Comparison of ENCODE assay signal across 17 cellular contexts in the genomic region with DNA sequence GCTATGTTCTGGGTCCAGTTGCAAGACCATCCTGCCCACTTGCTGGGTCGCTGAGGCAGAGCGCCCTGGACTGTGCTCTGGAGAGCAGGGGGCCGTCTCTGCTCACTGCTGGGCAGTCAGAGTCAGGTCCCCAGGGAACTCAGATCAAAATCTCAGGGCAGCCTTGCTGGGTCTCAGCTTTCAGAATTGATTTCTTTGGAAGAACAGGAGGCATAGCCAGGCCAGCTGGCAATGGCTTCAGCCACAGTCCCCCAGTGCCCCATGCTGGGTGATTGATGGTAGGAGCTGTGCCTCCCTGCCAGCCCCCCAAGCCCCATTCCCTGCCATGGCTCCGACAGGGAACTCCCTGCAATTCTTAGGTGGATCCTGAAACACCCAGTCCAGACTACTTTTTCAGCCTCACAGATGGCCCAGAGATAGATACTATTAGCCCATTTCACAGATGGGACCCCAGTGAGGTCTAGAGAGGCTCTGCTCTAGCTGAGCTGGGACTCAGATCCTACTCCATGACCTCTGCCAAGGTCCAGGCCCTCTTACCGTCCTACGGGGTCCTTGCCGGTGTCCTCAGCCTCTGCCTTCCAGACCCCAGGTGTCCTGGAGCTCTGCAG. TPM values are rescaled to one million over a fixed set of nuclear protein-coding genes. Genes with fewer than 3 reads are reported as not detected.
A peak's percentile ranks its signal among the peaks of the same experiment; 100 is the strongest.
DNase-seq lines count a peak whose midpoint lies in the region; ATAC-seq and TF ChIP-seq lines count a peak whose summit lies in the region.
"Had no signal": no experiment of that assay in that cellular context is flagged by ENCODE, and none has a peak within 500 bp of the region (broad histone marks: within the 10 kb centered on the region; RNA-seq: fewer than 3 reads in every experiment).

No MANE protein-coding gene starts in this region.

- TF ChIP-seq CTCF in endodermal cell (conservative IDR thresholded peaks at IDR 0.05), result no peak
- TF ChIP-seq CTCF in nephron progenitor cell (IDR thresholded peaks at IDR 0.05), result no peak
- TF ChIP-seq CTCF in tibial nerve (IDR thresholded peaks at IDR 0.05), result no peak

- no peaks in the 10 kb centered on the region for H3K36me3 ChIP-seq in endodermal cell (ENCODE audit: control insufficient read depth, insufficient read depth, low read length)
- no peaks in the 10 kb centered on the region for H3K36me3 ChIP-seq in tibial nerve
- H3K36me3 ChIP-seq: brain microvascular endothelial cell, HAP-1 had no signal

- no peaks in the 10 kb centered on the region for H3K36me3 Mint-ChIP-seq in T-helper 17 cell (ENCODE audit: low read depth)
- H3K36me3 Mint-ChIP-seq in endodermal cell (ENCODE audit: low read depth), result peaks cover 8% of the 10 kb centered on the region
- peaks cover 8% of the 10 kb centered on the region for H3K36me3 Mint-ChIP-seq in nephron progenitor cell (ENCODE audit: low read depth)
- peaks cover 0 to 1% (median 0%) of the 10 kb centered on the region in 3 donors for H3K36me3 Mint-ChIP-seq in immature natural killer cell

- H3K9ac ChIP-seq in endodermal cell (ENCODE audit: extremely low read depth, low read length, poor library complexity, severe bottlenecking), result no peak overlapping the region

- H3K4me3 ChIP-seq in endodermal cell (ENCODE audit: low read length) (no peak overlapping the region), tibial nerve (peak overlapping the region in 1 of 4 donors; percentile 44)
- H3K4me3 ChIP-seq: HAP-1 had no signal

- peaks cover 23% of the 10 kb centered on the region for H3K9me3 Mint-ChIP-seq in endodermal cell
- H3K9me3 Mint-ChIP-seq in nephron progenitor cell, result peaks cover 22% of the 10 kb centered on the region
- H3K9me3 Mint-ChIP-seq in immature natural killer cell, result peaks cover 3 to 9% (median 5%) of the 10 kb centered on the region in 6 donors

- peaks cover 15% of the 10 kb centered on the region for H3K4me1 ChIP-seq in endodermal cell (ENCODE audit: control insufficient read depth, insufficient read depth, low read length)
- H3K4me1 ChIP-seq in tibial nerve, result peaks cover 3 to 83% (median 55%) of the 10 kb centered on the region in 4 donors

- H3K4me3 Mint-ChIP-seq in T-helper 17 cell, result no peak overlapping the region
- H3K4me3 Mint-ChIP-seq in endodermal cell, result no peak overlapping the region
- peak overlapping the region; percentile 32 for H3K4me3 Mint-ChIP-seq in nephron progenitor cell
- H3K4me3 Mint-ChIP-seq in immature natural killer cell, result no peak overlapping the region
- H3K4me3 Mint-ChIP-seq: CD8-positive, alpha-beta memory T cell; stimulated activated naive B cell treated with anti-CD40 and anti-IgM and Interleukin-4, amounts not matched to agents 10 μg/mL and 1 μg/mL and 100 μg/mL, for 72 hours; T-helper 1 cell treated with Interleukin-12 subunit alpha and Interleukin-12 subunit beta and Interleukin-4 antibody, amounts not matched to agents 30 μg/mL and 1 μg/mL, for 36 hours had no signal

- H3K27ac ChIP-seq in endodermal cell (ENCODE audit: low read depth, low read length) (no peak overlapping the region), tibial nerve (peak overlapping the region; percentile 66 to 94 (median 84))
- H3K27ac ChIP-seq: brain microvascular endothelial cell had no signal

- TF ChIP-seq POLR2A in tibial nerve (IDR thresholded peaks at IDR 0.05), result no peak

- no peak for ATAC-seq in T-helper 17 cell
- no peak for ATAC-seq in HG03469 (IDR thresholded peaks at IDR 0.05; ENCODE audit: unreplicated experiment)
- ATAC-seq: esophagus mucosa; stimulated activated naive B cell treated with anti-CD40 and anti-IgM and Interleukin-4, amounts not matched to agents 10 μg/mL and 1 μg/mL and 100 μg/mL, for 72 hours had no signal

- H3K27me3 Mint-ChIP-seq in T-helper 17 cell, result no peaks in the 10 kb centered on the region
- no peaks in the 10 kb centered on the region for H3K27me3 Mint-ChIP-seq in endodermal cell (ENCODE audit: insufficient read depth)
- H3K27me3 Mint-ChIP-seq in nephron progenitor cell (ENCODE audit: low read depth, poor library complexity), result no peaks in the 10 kb centered on the region
- H3K27me3 Mint-ChIP-seq in immature natural killer cell (ENCODE audit: low read depth in 3 of 3), result no peaks in the 10 kb centered on the region
- H3K27me3 Mint-ChIP-seq: CD8-positive, alpha-beta memory T cell had no signal

- TF ChIP-seq EP300 in tibial nerve (IDR thresholded peaks at IDR 0.05), result no peak

- no peak for DNase-seq in T-helper 17 cell
- peak; percentile 49 for DNase-seq in endodermal cell
- peak; percentile 35 for DNase-seq in nephron progenitor cell
- no peak for DNase-seq in tibial nerve (ENCODE audit: low spot score in 2 of 2)
- DNase-seq in COLO668 (lab: John Stamatoyannopoulos, UW; ENCODE audit: unreplicated experiment), result no peak
- DNase-seq in immature natural killer cell, result no peak
- DNase-seq: activated CD4-positive, alpha-beta T cell treated with anti-CD3 and anti-CD28 coated beads, Interleukin-2, amount 50 U/mL, for 1 hour; brain microvascular endothelial cell; MV-4-11; stimulated activated CD4-positive, alpha-beta T cell treated with anti-CD3 and anti-CD28 coated beads, Interleukin-4, amount 100 ng/mL, for 1 hour; stimulated activated naive B cell treated with anti-CD40 and anti-IgM and Interleukin-4, amounts not matched to agents 10 μg/mL and 1 μg/mL and 100 μg/mL, for 72 hours had no signal

- peaks cover 4% of the 10 kb centered on the region for H3K4me1 Mint-ChIP-seq in T-helper 17 cell
- peaks cover 19% of the 10 kb centered on the region for H3K4me1 Mint-ChIP-seq in endodermal cell
- peaks cover 89% of the 10 kb centered on the region for H3K4me1 Mint-ChIP-seq in nephron progenitor cell
- no peaks in the 10 kb centered on the region for H3K4me1 Mint-ChIP-seq in immature natural killer cell

- no peaks in the 10 kb centered on the region for H3K27me3 ChIP-seq in endodermal cell (ENCODE audit: control insufficient read depth, insufficient read depth, low read length, poor library complexity, severe bottlenecking)
- H3K27me3 ChIP-seq in tibial nerve, result no peaks in the 10 kb centered on the region
- H3K27me3 ChIP-seq: brain microvascular endothelial cell had no signal

- WGBS in endodermal cell (ENCODE audit: insufficient coverage in 1 of 2, insufficient read length in 1 of 2), 2 experiments, result 77 to 82% methylated on average over 2 to 7 of the region's 7 CpGs
- WGBS in tibial nerve, 2 donors, result 52 to 75% methylated on average over 7 of the region's 7 CpGs

- H3K27ac Mint-ChIP-seq in T-helper 17 cell (peak overlapping the region; percentile 19), endodermal cell (no peak overlapping the region), nephron progenitor cell (no peak overlapping the region), immature natural killer cell (no peak overlapping the region)
- H3K27ac Mint-ChIP-seq: stimulated activated naive B cell treated with anti-CD40 and anti-IgM and Interleukin-4, amounts not matched to agents 10 μg/mL and 1 μg/mL and 100 μg/mL, for 72 hours; T-helper 1 cell treated with Interleukin-12 subunit alpha and Interleukin-12 subunit beta and Interleukin-4 antibody, amounts not matched to agents 30 μg/mL and 1 μg/mL, for 36 hours had no signal

- H3K9me3 ChIP-seq in T-helper 17 cell (ENCODE audit: control insufficient read depth, low read length, poor library complexity, severe bottlenecking), result no peaks in the 10 kb centered on the region
- peaks cover 14% of the 10 kb centered on the region for H3K9me3 ChIP-seq in endodermal cell (ENCODE audit: control insufficient read depth, low read length)
- H3K9me3 ChIP-seq in tibial nerve, result peaks cover 0 to 9% (median 0%) of the 10 kb centered on the region in 4 donors

RNA-seq across cellular contexts. Expression of gene MMRN2, which starts 0.5 kb away (rescaled TPM):
- 1 to 10 TPM in 1 of 2 donors, under 1 TPM in 1; 0.42 to 1.6 TPM for total RNA-seq in T-helper 17 cell
- 1 to 10 TPM in 1 of 2 donors, under 1 TPM in 1; 1.00 to 1.3 TPM for total RNA-seq in endodermal cell
- polyA plus RNA-seq in endodermal cell (2013, experiment 1 of 2), result 0.75 TPM
- 0.58 TPM for polyA plus RNA-seq in endodermal cell (2013, experiment 2 of 2)
- 10 to 100 TPM; 27.6 to 81.2 (median 61.9) TPM for total RNA-seq in tibial nerve
- not detected for polyA plus RNA-seq in immature natural killer cell
- total RNA-seq: CD8-positive, alpha-beta memory T cell had no signal
- polyA plus RNA-seq: CD8-positive, alpha-beta memory T cell had no signal

RNA-seq across cellular contexts. Expression of gene SNCG, which starts 1.5 kb away (rescaled TPM):
- total RNA-seq in T-helper 17 cell (not detected), endodermal cell (1 to 10 TPM in 1 of 2 donors, under 1 TPM in 1; 0.60 to 2.7 TPM), tibial nerve (100 to 1,000 TPM in 2 of 4 donors, 10 to 100 TPM in 2; 86.1 to 213 (median 119) TPM)
- polyA plus RNA-seq in endodermal cell (2013, experiment 1 of 2), result 14.7 TPM
- polyA plus RNA-seq in endodermal cell (2013, experiment 2 of 2), result 11.6 TPM
- not detected for polyA plus RNA-seq in immature natural killer cell
- total RNA-seq: CD8-positive, alpha-beta memory T cell; mononuclear cell had no signal
- polyA plus RNA-seq: CD8-positive, alpha-beta memory T cell had no signal

RNA-seq across cellular contexts. Expression of gene ADIRF, which starts 11.3 kb away (rescaled TPM):
- total RNA-seq in T-helper 17 cell, result under 1 TPM in 1 of 2 donors, not detected in 1; 0.42 TPM
- under 1 TPM in 1 of 2 donors, not detected in 1; 0.53 TPM for total RNA-seq in endodermal cell
- 0.50 TPM for polyA plus RNA-seq in endodermal cell (2013, experiment 1 of 2)
- 0.66 TPM for polyA plus RNA-seq in endodermal cell (2013, experiment 2 of 2)
- 1,000 to 10,000 TPM in 2 of 4 donors, 100 to 1,000 TPM in 2; 703 to 1,895 (median 1,121) TPM for total RNA-seq in tibial nerve
- polyA plus RNA-seq in immature natural killer cell, result not detected
- total RNA-seq: CD8-positive, alpha-beta memory T cell; mononuclear cell had no signal
- polyA plus RNA-seq: CD8-positive, alpha-beta memory T cell had no signal

Comparison
In these comparisons a context has a peak if more than half of its experiments do, and no peak if none do; other contexts are left out.
1. DNase-seq: peak in endodermal cell (single experiment) and nephron progenitor cell (single experiment); none in T-helper 17 cell (0 of 3), tibial nerve (0 of 2), COLO668 (single experiment) and immature natural killer cell (0 of 3).
2. RNA of gene MMRN2, which starts 0.5 kb away (total RNA-seq): 27.6 to 81.2 TPM in tibial nerve; 0.42 to 1.6 TPM in T-helper 17 cell and 1.00 to 1.3 TPM in endodermal cell; every median in the first group is over 10 times any median in the second.
3. RNA of gene SNCG, which starts 1.5 kb away (total RNA-seq): 86.1 to 213 TPM in tibial nerve; 0.60 to 2.7 TPM in endodermal cell and not detected in T-helper 17 cell; every median in the first group is over 10 times any median in the second.
4. RNA of gene ADIRF, which starts 11.3 kb away (total RNA-seq): 703 to 1,895 TPM in tibial nerve; 0.53 TPM in endodermal cell and 0.42 TPM in T-helper 17 cell; every median in the first group is over 100 times any median in the second.